ENCODE assay signal across 17 cellular contexts in the genomic region with DNA sequence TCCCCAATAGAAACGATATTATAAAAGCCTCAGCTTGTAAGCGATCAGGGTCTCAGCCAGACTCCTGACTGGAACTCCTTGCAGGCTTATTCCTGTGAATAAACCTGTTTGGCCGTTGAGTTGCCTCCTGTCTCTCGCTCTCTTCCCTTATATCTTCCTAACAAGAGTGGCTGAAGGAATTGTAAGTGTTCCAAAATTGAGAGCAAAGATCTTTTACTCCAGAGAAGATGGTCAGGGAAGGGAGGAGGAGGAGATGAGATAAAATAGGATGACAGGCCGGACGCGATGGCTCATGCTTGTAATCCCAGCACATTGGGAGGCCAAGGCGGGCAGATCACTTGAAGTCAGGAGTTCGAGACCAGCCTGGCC.
"Had no signal": no experiment of that assay in that cellular context is flagged by ENCODE, and none has a peak within 500 bp of the region (broad histone marks: within the 10 kb centered on the region; RNA-seq: fewer than 3 reads in every experiment).

No MANE protein-coding gene starts in this region.

- H3K27ac ChIP-seq: brain microvascular endothelial cell, foreskin keratinocyte, testis had no signal

- H3K9me3 Mint-ChIP-seq: central memory CD8-positive, alpha-beta T cell; natural killer cell had no signal

- H3K27me3 ChIP-seq: brain microvascular endothelial cell, foreskin keratinocyte, sigmoid colon, stomach, testis had no signal

- H3K27me3 Mint-ChIP-seq: central memory CD8-positive, alpha-beta T cell had no signal

- H3K36me3 Mint-ChIP-seq: natural killer cell had no signal

- H3K36me3 ChIP-seq: brain microvascular endothelial cell had no signal

- H3K9me3 ChIP-seq: sigmoid colon, stomach, testis had no signal

- ATAC-seq: foreskin keratinocyte, left ventricle myocardium superior, natural killer cell had no signal

- DNase-seq: activated CD4-positive, alpha-beta T cell treated with anti-CD3 and anti-CD28 coated beads, Interleukin-2, amount 50 U/mL, for 48 hours; activated CD4-positive, CD25-positive, alpha-beta regulatory T cell treated with anti-CD3 and anti-CD28 coated beads, Interleukin-2, amount 50 U/mL, for 72 hours; activated naive CD4-positive, alpha-beta T cell treated with anti-CD3 and anti-CD28 coated beads, Interleukin-2, amount 50 U/mL, for 16 hours; brain microvascular endothelial cell; cortex of kidney; effector CD4-positive, alpha-beta T cell; foreskin keratinocyte; left ventricle myocardium superior; mesenchymal stem cell; natural killer cell; sigmoid colon; stimulated activated CD4-positive, alpha-beta T cell treated with anti-CD3 and anti-CD28 coated beads, Interleukin-12 subunit alpha, Interleukin-12 subunit beta, amount 100 ng/mL, for 4 hours; stimulated activated CD4-positive, alpha-beta T cell treated with anti-CD3 and anti-CD28 coated beads, Interleukin-2, amount 100 ng/mL, for 24 hours; stomach; T1000; testis had no signal
